In genomic region chr19:18332917-18333530, GRCh38 we compare ENCODE assay signal across 2 cellular contexts.
TF ChIP-seq lines count a peak whose summit lies in the region.

No MANE protein-coding gene starts in this region.

TF ChIP-seq in HEK293T, 16 proteins besides CTCF, POLR2A, EP300 and RAD21:
- no peak for TF ChIP-seq L3MBTL2 (conservative IDR thresholded peaks at IDR 0.05)
- no peak for TF ChIP-seq HDGF (IDR thresholded peaks at IDR 0.05; ENCODE audit: borderline replicate concordance)
- no peak for TF ChIP-seq FOXA1 (IDR thresholded peaks at IDR 0.05)
- TF ChIP-seq FOXK2 (IDR thresholded peaks at IDR 0.05) = no peak
- no peak for TF ChIP-seq CTBP1 (IDR thresholded peaks at IDR 0.05; ENCODE audit: borderline replicate concordance)
- no peak for TF ChIP-seq ZNF384 (IDR thresholded peaks at IDR 0.05)
- TF ChIP-seq LEF1 (IDR thresholded peaks at IDR 0.05; ENCODE audit: borderline replicate concordance) = no peak
- no peak for TF ChIP-seq SP1 (IDR thresholded peaks at IDR 0.05)
- no peak for TF ChIP-seq PKNOX1 (IDR thresholded peaks at IDR 0.05)
- TF ChIP-seq ARNT (IDR thresholded peaks at IDR 0.05) = no peak
- TF ChIP-seq NFRKB (IDR thresholded peaks at IDR 0.05) = no peak
- TF ChIP-seq BHLHE40 (IDR thresholded peaks at IDR 0.05; ENCODE audit: borderline replicate concordance) = no peak
- no peak for TF ChIP-seq ELF4 (IDR thresholded peaks at IDR 0.05)
- TF ChIP-seq FOXM1 (IDR thresholded peaks at IDR 0.05; ENCODE audit: borderline replicate concordance) = no peak
- TF ChIP-seq TARDBP (IDR thresholded peaks at IDR 0.05) = no peak

TF ChIP-seq in K562, 482 proteins besides CTCF, POLR2A, EP300 and RAD21:
- TF ChIP-seq SMARCB1 (IDR thresholded peaks at IDR 0.05; ENCODE audit: insufficient read length, low read depth) (no peak), MLLT1 (IDR thresholded peaks at IDR 0.05) (no peak), ZNF76 (CRISPR knock-in tag; IDR thresholded peaks at IDR 0.05; ENCODE audit: borderline replicate concordance) (no peak), ZNF133 (CRISPR knock-in tag; IDR thresholded peaks at IDR 0.05) (no peak), ZFP30 (CRISPR knock-in tag; IDR thresholded peaks at IDR 0.05; ENCODE audit: borderline replicate concordance) (no peak), RAD51 (IDR thresholded peaks at IDR 0.05; ENCODE audit: borderline replicate concordance, low read depth) (no peak), HDAC1 (IDR thresholded peaks at IDR 0.05) (no peak), ZNF717 (CRISPR knock-in tag; IDR thresholded peaks at IDR 0.05) (no peak), REST (CRISPR knock-in tag; IDR thresholded peaks at IDR 0.05; ENCODE audit: low read depth) (no peak), RERE (CRISPR knock-in tag; IDR thresholded peaks at IDR 0.05; ENCODE audit: borderline replicate concordance) (no peak), BRD9 (IDR thresholded peaks at IDR 0.05; ENCODE audit: low read depth, partially characterized antibody) (no peak), MYNN (IDR thresholded peaks at IDR 0.05) (no peak), MYNN (CRISPR knock-in tag; IDR thresholded peaks at IDR 0.05) (no peak), ZFX (CRISPR knock-in tag; IDR thresholded peaks at IDR 0.05) (no peak), SLC30A9 (CRISPR knock-in tag; IDR thresholded peaks at IDR 0.05) (no peak), MIER1 (IDR thresholded peaks at IDR 0.05; ENCODE audit: low read depth) (no peak)
